1 cellular context compared by ENCODE assay signal in the genomic region with DNA sequence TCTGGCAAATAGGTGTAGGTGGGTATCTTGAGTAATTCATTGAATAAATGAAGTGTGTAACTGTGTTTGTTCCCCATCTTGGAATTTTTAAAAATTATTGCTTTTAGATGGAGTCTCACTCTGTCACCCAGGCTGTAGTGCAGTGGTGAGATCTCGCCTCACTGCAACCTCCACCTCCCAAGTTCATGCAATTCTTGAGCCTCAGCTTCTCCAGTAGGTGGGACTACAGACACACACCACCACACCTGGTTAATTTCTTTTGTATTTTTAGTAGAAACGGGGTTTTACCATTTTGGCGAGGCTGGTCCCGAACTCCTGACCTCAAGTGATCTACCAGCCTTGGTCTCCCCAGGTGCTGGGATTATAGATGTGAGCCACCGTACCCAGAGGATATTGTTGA.
TF ChIP-seq lines count a peak whose summit lies in the region.

No MANE protein-coding gene starts in this region.

TF ChIP-seq in K562, 482 proteins besides CTCF, POLR2A, EP300 and RAD21:
- TF ChIP-seq SIN3A (IDR thresholded peaks at IDR 0.05; ENCODE audit: borderline replicate concordance in 2 of 2, control insufficient read depth in 1 of 2, low read depth in 2 of 2, low read length in 2 of 2) (no peak), ZNF695 (CRISPR knock-in tag; IDR thresholded peaks at IDR 0.05) (no peak), OTX1 (CRISPR knock-in tag; IDR thresholded peaks at IDR 0.05) (no peak), DDX20 (tag; IDR thresholded peaks at IDR 0.05; ENCODE audit: low read depth) (no peak), KLF6 (CRISPR knock-in tag; IDR thresholded peaks at IDR 0.05; ENCODE audit: borderline replicate concordance) (no peak), FOS (IDR thresholded peaks at IDR 0.05; ENCODE audit: extremely low read depth, insufficient read length) (no peak), ARNT (IDR thresholded peaks at IDR 0.05) (no peak), NR2C2 (CRISPR knock-in tag; IDR thresholded peaks at IDR 0.05) (no peak), NR2C2 (tag; IDR thresholded peaks at IDR 0.05) (no peak), ARID2 (IDR thresholded peaks at IDR 0.05) (no peak), RBM25 (IDR thresholded peaks at IDR 0.05; ENCODE audit: low read depth, low read length, severe bottlenecking) (no peak), CBFA2T2 (conservative IDR thresholded peaks at IDR 0.05) (no peak), TBL1XR1 (IDR thresholded peaks at IDR 0.05; ENCODE audit: low read length in 2 of 2) (no peak), MTA3 (IDR thresholded peaks at IDR 0.05; ENCODE audit: borderline replicate concordance) (no peak), SRF (CRISPR knock-in tag; IDR thresholded peaks at IDR 0.05) (no peak), FOSL1 (tag; conservative IDR thresholded peaks at IDR 0.05) (no peak)
- TF ChIP-seq, protein P1, sequence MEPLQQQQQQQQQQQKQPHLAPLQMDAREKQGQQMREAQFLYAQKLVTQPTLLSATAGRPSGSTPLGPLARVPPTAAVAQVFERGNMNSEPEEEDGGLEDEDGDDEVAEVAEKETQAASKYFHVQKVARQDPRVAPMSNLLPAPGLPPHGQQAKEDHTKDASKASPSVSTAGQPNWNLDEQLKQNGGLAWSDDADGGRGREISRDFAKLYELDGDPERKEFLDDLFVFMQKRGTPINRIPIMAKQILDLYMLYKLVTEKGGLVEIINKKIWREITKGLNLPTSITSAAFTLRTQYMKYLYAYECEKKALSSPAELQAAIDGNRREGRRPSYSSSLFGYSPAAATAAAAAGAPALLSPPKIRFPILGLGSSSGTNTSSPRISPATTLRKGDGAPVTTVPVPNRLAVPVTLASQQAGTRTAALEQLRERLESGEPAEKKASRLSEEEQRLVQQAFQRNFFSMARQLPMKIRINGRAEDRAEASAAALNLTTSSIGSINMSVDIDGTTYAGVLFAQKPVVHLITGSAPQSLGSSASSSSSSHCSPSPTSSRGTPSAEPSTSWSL (CRISPR knock-in tag; IDR thresholded peaks at IDR 0.05; ENCODE audit: borderline replicate concordance) = no peak
- TF ChIP-seq, protein P2, sequence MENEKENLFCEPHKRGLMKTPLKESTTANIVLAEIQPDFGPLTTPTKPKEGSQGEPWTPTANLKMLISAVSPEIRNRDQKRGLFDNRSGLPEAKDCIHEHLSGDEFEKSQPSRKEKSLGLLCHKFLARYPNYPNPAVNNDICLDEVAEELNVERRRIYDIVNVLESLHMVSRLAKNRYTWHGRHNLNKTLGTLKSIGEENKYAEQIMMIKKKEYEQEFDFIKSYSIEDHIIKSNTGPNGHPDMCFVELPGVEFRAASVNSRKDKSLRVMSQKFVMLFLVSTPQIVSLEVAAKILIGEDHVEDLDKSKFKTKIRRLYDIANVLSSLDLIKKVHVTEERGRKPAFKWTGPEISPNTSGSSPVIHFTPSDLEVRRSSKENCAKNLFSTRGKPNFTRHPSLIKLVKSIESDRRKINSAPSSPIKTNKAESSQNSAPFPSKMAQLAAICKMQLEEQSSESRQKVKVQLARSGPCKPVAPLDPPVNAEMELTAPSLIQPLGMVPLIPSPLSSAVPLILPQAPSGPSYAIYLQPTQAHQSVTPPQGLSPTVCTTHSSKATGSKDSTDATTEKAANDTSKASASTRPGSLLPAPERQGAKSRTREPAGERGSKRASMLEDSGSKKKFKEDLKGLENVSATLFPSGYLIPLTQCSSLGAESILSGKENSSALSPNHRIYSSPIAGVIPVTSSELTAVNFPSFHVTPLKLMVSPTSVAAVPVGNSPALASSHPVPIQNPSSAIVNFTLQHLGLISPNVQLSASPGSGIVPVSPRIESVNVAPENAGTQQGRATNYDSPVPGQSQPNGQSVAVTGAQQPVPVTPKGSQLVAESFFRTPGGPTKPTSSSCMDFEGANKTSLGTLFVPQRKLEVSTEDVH (IDR thresholded peaks at IDR 0.05; ENCODE audit: low read depth, partially characterized antibody) = no peak
